Comparison of ENCODE assay signal across 16 cellular contexts in the genomic region with DNA sequence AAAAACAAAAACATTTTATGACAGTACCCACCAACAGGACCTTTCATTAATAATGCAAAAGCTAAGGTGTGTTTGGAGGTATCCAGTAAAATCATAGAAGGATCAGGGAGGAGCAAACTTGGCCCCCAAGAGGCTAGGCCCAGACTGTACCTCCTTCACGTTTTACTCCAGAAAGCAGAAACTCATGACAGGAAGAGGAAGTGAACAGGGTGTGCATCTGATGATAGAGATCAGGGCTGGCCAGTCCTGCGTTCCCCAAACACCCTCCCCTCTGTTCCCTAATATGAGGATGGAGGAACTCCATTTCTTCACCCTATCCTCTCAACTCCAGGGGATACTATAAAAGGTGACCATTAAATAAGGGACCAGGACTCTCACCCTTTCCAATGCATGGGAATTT. TPM values are rescaled to one million over a fixed set of nuclear protein-coding genes. Genes with fewer than 3 reads are reported as not detected.
DNase-seq lines count a peak whose midpoint lies in the region; ATAC-seq, FAIRE-seq and TF ChIP-seq lines count a peak whose summit lies in the region.
"Had no signal": no experiment of that assay in that cellular context is flagged by ENCODE, and none has a peak within 500 bp of the region (broad histone marks: within the 10 kb centered on the region; RNA-seq: fewer than 3 reads in every experiment).

No MANE protein-coding gene starts in this region.

- POLR2A ChIA-PET in K562 (lab: Yijun Ruan, JAX) = no interaction called here

- in situ Hi-C loops in K562 (cut with MboI) = no loop called here

- H3K36me3 Mint-ChIP-seq in activated T-helper 17 cell treated with anti-CD3 and anti-CD28 coated beads, Interleukin-2, amount 50 U/mL, for 72 hours (ENCODE audit: low read depth) = no peaks in the 10 kb centered on the region
- no peaks in the 10 kb centered on the region for H3K36me3 Mint-ChIP-seq in activated T-helper 2 cell treated with anti-CD3 and anti-CD28 coated beads, Interferon-gamma antibody, Interleukin-2, Interleukin-4, amounts not matched to agents 10 μg/mL and 5 μg/mL and 100 μg/mL, durations not matched to agents 14 hours and 24 hours and 36 hours (ENCODE audit: low read depth)

- no peaks in the 10 kb centered on the region for H3K27me3 ChIP-seq in K562 (ENCODE audit: control insufficient read depth in 2 of 2, insufficient read depth in 2 of 2, low read length in 2 of 2)
- H3K27me3 ChIP-seq: body of pancreas, sigmoid colon had no signal

- 0 out of 2 replicates have a peak overlapping the region, but pooled peaks have one; percentile 7 for H2AFZ ChIP-seq in K562 (ENCODE audit: low read depth, low read length)

- no peak overlapping the region for H3K4me3 Mint-ChIP-seq in activated T-helper 17 cell treated with anti-CD3 and anti-CD28 coated beads, Interleukin-2, amount 50 U/mL, for 72 hours
- H3K4me3 Mint-ChIP-seq in activated T-helper 2 cell treated with anti-CD3 and anti-CD28 coated beads, Interferon-gamma antibody, Interleukin-2, Interleukin-4, amounts not matched to agents 10 μg/mL and 5 μg/mL and 100 μg/mL, durations not matched to agents 14 hours and 24 hours and 36 hours (ENCODE audit: low read depth) = no peak overlapping the region

- H3K9me3 Mint-ChIP-seq in activated T-helper 17 cell treated with anti-CD3 and anti-CD28 coated beads, Interleukin-2, amount 50 U/mL, for 72 hours = no peaks in the 10 kb centered on the region
- no peaks in the 10 kb centered on the region for H3K9me3 Mint-ChIP-seq in activated T-helper 2 cell treated with anti-CD3 and anti-CD28 coated beads, Interferon-gamma antibody, Interleukin-2, Interleukin-4, amounts not matched to agents 10 μg/mL and 5 μg/mL and 100 μg/mL, durations not matched to agents 14 hours and 24 hours and 36 hours

- no peak overlapping the region for H3K4me2 ChIP-seq in K562 (ENCODE audit: insufficient read depth, low read length)

- ATAC-seq in GM21528 (IDR thresholded peaks at IDR 0.05; ENCODE audit: low FRiP score, unreplicated experiment) (peak; percentile 46), K562 (peak; percentile 47; the same call in 2 of the 3 replicates)
- ATAC-seq in activated T-helper 17 cell treated with anti-CD3 and anti-CD28 coated beads, Interleukin-2, amount 50 U/mL, for 72 hours (replicated peaks) = no peak
- ATAC-seq: body of pancreas had no signal

- 0% methylated on average over 2 of the region's 2 CpGs for WGBS in K562 (ENCODE audit: insufficient coverage, low coverage, missing lambda C conversion rate)

- no peak for TF ChIP-seq RAD21 in K562 (CRISPR knock-in tag; conservative IDR thresholded peaks at IDR 0.05 in 1 of 2, IDR thresholded peaks at IDR 0.05 in 1 of 2)

- no peak for TF ChIP-seq CTCF in K562 (IDR thresholded peaks at IDR 0.05 in 2 of 3, conservative IDR thresholded peaks at IDR 0.05 in 1 of 3; ENCODE audit: insufficient read depth in 2 of 3, low read depth in 1 of 3, low read length in 3 of 3)

- H3K4me1 Mint-ChIP-seq in activated T-helper 17 cell treated with anti-CD3 and anti-CD28 coated beads, Interleukin-2, amount 50 U/mL, for 72 hours = no peaks in the 10 kb centered on the region
- H3K4me1 Mint-ChIP-seq in activated T-helper 2 cell treated with anti-CD3 and anti-CD28 coated beads, Interferon-gamma antibody, Interleukin-2, Interleukin-4, amounts not matched to agents 10 μg/mL and 5 μg/mL and 100 μg/mL, durations not matched to agents 14 hours and 24 hours and 36 hours (ENCODE audit: low read depth) = peaks cover under 1% of the 10 kb centered on the region

- TF ChIP-seq EP300 in K562 (IDR thresholded peaks at IDR 0.05; ENCODE audit: low read length) = no peak

- H3K27ac ChIP-seq in K562 (ENCODE audit: extremely low read depth, low read depth, low read length) = no peak overlapping the region
- H3K27ac ChIP-seq: body of pancreas, sigmoid colon, SK-N-MC had no signal

- no peaks in the 10 kb centered on the region for H4K20me1 ChIP-seq in K562 (replicated peaks; ENCODE audit: control insufficient read depth, insufficient read depth, low read length)

- H3K79me2 ChIP-seq in K562 (ENCODE audit: control insufficient read depth, insufficient read depth, low read length) = no peaks in the 10 kb centered on the region

- H3K9me3 ChIP-seq in K562 (replicated peaks; ENCODE audit: control insufficient read depth, insufficient read depth, low read depth, low read length) = no peaks in the 10 kb centered on the region
- H3K9me3 ChIP-seq: body of pancreas, sigmoid colon had no signal

- no peaks in the 10 kb centered on the region for H3K36me3 ChIP-seq in K562 (ENCODE audit: control insufficient read depth, insufficient read depth, low read length)
- H3K36me3 ChIP-seq: sigmoid colon had no signal

- BruUV-seq in K562 (replicated peaks; lab: Mats Ljungman, UMichigan) = no TSS peak

- peaks cover 14% of the 10 kb centered on the region for H3K27me3 Mint-ChIP-seq in activated T-helper 17 cell treated with anti-CD3 and anti-CD28 coated beads, Interleukin-2, amount 50 U/mL, for 72 hours
- peaks cover 24% of the 10 kb centered on the region for H3K27me3 Mint-ChIP-seq in activated T-helper 2 cell treated with anti-CD3 and anti-CD28 coated beads, Interferon-gamma antibody, Interleukin-2, Interleukin-4, amounts not matched to agents 10 μg/mL and 5 μg/mL and 100 μg/mL, durations not matched to agents 14 hours and 24 hours and 36 hours (ENCODE audit: low read depth)

- FAIRE-seq in K562 (lab: Jason Lieb, UNC) = no peak
- FAIRE-seq: HTR-8/SVneo had no signal

- DNase-seq in CMK (ENCODE audit: low read depth) (peak; percentile 5), MV-4-11 (lab: John Stamatoyannopoulos, UW) (peak; percentile 75), K562 (ENCODE audit: extremely low read depth in 1 of 4, low spot score in 3 of 4) (no peak), islet precursor cell (no peak)
- DNase-seq in activated T-helper 2 cell treated with anti-CD3 and anti-CD28 coated beads, Interferon-gamma antibody, Interleukin-2, Interleukin-4, amounts not matched to agents 10 μg/mL and 5 μg/mL and 100 μg/mL, durations not matched to agents 14 hours and 24 hours and 36 hours (ENCODE audit: low spot score) = no peak
- no peak for DNase-seq in activated CD4-positive, CD25-positive, alpha-beta regulatory T cell treated with anti-CD3 and anti-CD28 coated beads, Interleukin-2, amount 50 U/mL, for 72 hours
- DNase-seq: activated CD4-positive, alpha-beta T cell treated with anti-CD3 and anti-CD28 coated beads for 48 hours; effector memory CD4-positive, alpha-beta T cell; foreskin fibroblast; NCI-H1694; sigmoid colon had no signal

- H3K4me3 ChIP-seq in K562 = no peak overlapping the region
- H3K4me3 ChIP-seq: body of pancreas, sigmoid colon, SK-N-MC had no signal

- no peak for TF ChIP-seq POLR2A in K562 (conservative IDR thresholded peaks at IDR 0.05)

- no peak overlapping the region for H3K9ac ChIP-seq in K562 (ENCODE audit: insufficient read depth in 1 of 2, low read depth in 2 of 2, low read length in 2 of 2)

- CTCF ChIA-PET in K562 (lab: Yijun Ruan, JAX; ENCODE audit: low intra/inter-chr PET ratio) = no interaction called here

- no peak overlapping the region for H3K27ac Mint-ChIP-seq in activated T-helper 17 cell treated with anti-CD3 and anti-CD28 coated beads, Interleukin-2, amount 50 U/mL, for 72 hours
- H3K27ac Mint-ChIP-seq in activated T-helper 2 cell treated with anti-CD3 and anti-CD28 coated beads, Interferon-gamma antibody, Interleukin-2, Interleukin-4, amounts not matched to agents 10 μg/mL and 5 μg/mL and 100 μg/mL, durations not matched to agents 14 hours and 24 hours and 36 hours = no peak overlapping the region

- no peaks in the 10 kb centered on the region for H3K4me1 ChIP-seq in K562 (replicated peaks in 1 of 2; ENCODE audit: control insufficient read depth in 2 of 2, insufficient read depth in 2 of 2, low read length in 2 of 2)
- H3K4me1 ChIP-seq: body of pancreas, sigmoid colon had no signal

- no peaks in the 10 kb centered on the region for H3K9me1 ChIP-seq in K562 (ENCODE audit: control insufficient read depth, insufficient read depth, low read length)

- intact Hi-C loops in K562 (cut with micrococcal nuclease) = loop anchor here (10.0 kb wide), 1 partner anchor 132 kb away; no protein-coding TSS in a partner anchor
- intact Hi-C loops in activated T-helper 2 cell treated with anti-CD3 and anti-CD28 coated beads, Interferon-gamma antibody, Interleukin-2, Interleukin-4, amounts not matched to agents 10 μg/mL and 5 μg/mL and 100 μg/mL, durations not matched to agents 14 hours and 24 hours and 36 hours (cut with micrococcal nuclease) = no loop called here

RNA-seq across cellular contexts. Expression of gene MS4A12, which starts 10.2 kb away (rescaled TPM):
- not detected in 2 replicates for total RNA-seq in K562 (2011; cell fraction: chromatin; rRNA removed; ENCODE audit: low replicate concordance)
- total RNA-seq in K562 (2011; cell fraction: nucleolus; rRNA removed) = not detected in 2 replicates
- not detected in 2 replicates for total RNA-seq in K562 (2011; cell fraction: nucleoplasm; rRNA removed)
- total RNA-seq in K562 (2014; rRNA removed) (not detected in 2 replicates), K562 (2014; rRNA removed; fragmentation: Illumina TruSeq; extraction: Trizol) (not detected in 2 replicates), K562 (2015; rRNA removed; fragmentation: Illumina TruSeq; extraction: Trizol) (not detected in 2 replicates), K562 (2021) (not detected in 2 replicates)
- polyA plus RNA-seq in K562 (2011; rRNA removed) (not detected in 2 replicates), K562 (2014; fragmentation: Illumina TruSeq; extraction: Trizol) (not detected in 2 replicates), K562 (2014; fragmentation: Nextera tagmentation; extraction: Ambion mirVana) (not detected), K562 (2014; rRNA removed) (not detected in 2 replicates)
- polyA plus RNA-seq in K562 (2011; cell fraction: cytosol; rRNA removed) = not detected in 2 replicates
- polyA plus RNA-seq in K562 (2011; cell fraction: nucleus; rRNA removed) = not detected in 2 replicates
- not detected in 2 replicates for polyA plus RNA-seq in K562 (2012)
- polyA minus RNA-seq in K562 (2011; rRNA and poly(A)+ RNA removed) = not detected in 2 replicates
- not detected in 2 replicates for polyA minus RNA-seq in K562 (2011; cell fraction: cytosol; rRNA and poly(A)+ RNA removed)
- not detected in 2 replicates for polyA minus RNA-seq in K562 (2011; cell fraction: nucleus; rRNA and poly(A)+ RNA removed)
- not detected for total RNA-seq in activated T-helper 17 cell treated with anti-CD3 and anti-CD28 coated beads, Interleukin-2, amount 50 U/mL, for 72 hours
- not detected in 2 replicates for total RNA-seq in activated T-helper 2 cell treated with anti-CD3 and anti-CD28 coated beads, Interferon-gamma antibody, Interleukin-2, Interleukin-4, amounts not matched to agents 10 μg/mL and 5 μg/mL and 100 μg/mL, durations not matched to agents 14 hours and 24 hours and 36 hours
- total RNA-seq: body of pancreas had no signal

RNA-seq across cellular contexts. Expression of gene MS4A1, which starts 26.7 kb away (rescaled TPM):
- not detected in 2 replicates for total RNA-seq in K562 (2011; cell fraction: chromatin; rRNA removed; ENCODE audit: low replicate concordance)
- not detected in 2 replicates for total RNA-seq in K562 (2011; cell fraction: nucleolus; rRNA removed)
- total RNA-seq in K562 (2011; cell fraction: nucleoplasm; rRNA removed) = not detected in 2 replicates
- total RNA-seq in K562 (2014; rRNA removed) (not detected in 2 replicates), K562 (2014; rRNA removed; fragmentation: Illumina TruSeq; extraction: Trizol) (not detected in 2 replicates), K562 (2015; rRNA removed; fragmentation: Illumina TruSeq; extraction: Trizol) (not detected in 2 replicates), K562 (2021) (0.24 and 0.25 TPM in 2 replicates)
- polyA plus RNA-seq in K562 (2011; rRNA removed) (not detected in 2 replicates), K562 (2014; fragmentation: Illumina TruSeq; extraction: Trizol) (0.28 TPM in 1 of 2 replicates, not detected in the other), K562 (2014; fragmentation: Nextera tagmentation; extraction: Ambion mirVana) (under 1 TPM; 0.03 TPM), K562 (2014; rRNA removed) (0.01 and 0.03 TPM in 2 replicates)
- not detected in 2 replicates for polyA plus RNA-seq in K562 (2011; cell fraction: cytosol; rRNA removed)
- polyA plus RNA-seq in K562 (2011; cell fraction: nucleus; rRNA removed) = not detected in 2 replicates
- polyA plus RNA-seq in K562 (2012) = 0.07 TPM in 1 of 2 replicates, not detected in the other
- not detected in 2 replicates for polyA minus RNA-seq in K562 (2011; rRNA and poly(A)+ RNA removed)
- polyA minus RNA-seq in K562 (2011; cell fraction: cytosol; rRNA and poly(A)+ RNA removed) = not detected in 2 replicates
- not detected in 2 replicates for polyA minus RNA-seq in K562 (2011; cell fraction: nucleus; rRNA and poly(A)+ RNA removed)
- under 1 TPM in 1 of 2 donors, not detected in 1; 0.32 TPM for total RNA-seq in activated T-helper 17 cell treated with anti-CD3 and anti-CD28 coated beads, Interleukin-2, amount 50 U/mL, for 72 hours
- 0.25 and 0.37 TPM in 2 replicates for total RNA-seq in activated T-helper 2 cell treated with anti-CD3 and anti-CD28 coated beads, Interferon-gamma antibody, Interleukin-2, Interleukin-4, amounts not matched to agents 10 μg/mL and 5 μg/mL and 100 μg/mL, durations not matched to agents 14 hours and 24 hours and 36 hours
- total RNA-seq: body of pancreas, sigmoid colon had no signal

RNA-seq across cellular contexts. Expression of gene MS4A13, which starts 32.8 kb away (rescaled TPM):
- 0.81 TPM in 1 of 2 replicates, not detected in the other for total RNA-seq in K562 (2011; cell fraction: chromatin; rRNA removed; ENCODE audit: low replicate concordance)
- 0.53 TPM in 1 of 2 replicates, not detected in the other for total RNA-seq in K562 (2011; cell fraction: nucleolus; rRNA removed)
- 0.59 TPM in 1 of 2 replicates, not detected in the other for total RNA-seq in K562 (2011; cell fraction: nucleoplasm; rRNA removed)
- not detected in 2 replicates for total RNA-seq in K562 (2014; rRNA removed)
- 0.51 TPM in 1 of 2 replicates, not detected in the other for total RNA-seq in K562 (2014; rRNA removed; fragmentation: Illumina TruSeq; extraction: Trizol)
- total RNA-seq in K562 (2015; rRNA removed; fragmentation: Illumina TruSeq; extraction: Trizol) = 0.23 TPM in 1 of 2 replicates, not detected in the other
- total RNA-seq in K562 (2021) = 0.40 TPM in 1 of 2 replicates, not detected in the other
- polyA plus RNA-seq in K562 (2011; rRNA removed) = 0.09 and 0.36 TPM in 2 replicates
- 0.09 and 0.13 TPM in 2 replicates for polyA plus RNA-seq in K562 (2011; cell fraction: cytosol; rRNA removed)
- polyA plus RNA-seq in K562 (2011; cell fraction: nucleus; rRNA removed) = not detected in 2 replicates
- polyA plus RNA-seq in K562 (2012) = 0.13 and 0.22 TPM in 2 replicates
- polyA plus RNA-seq in K562 (2014; fragmentation: Illumina TruSeq; extraction: Trizol) = not detected in 2 replicates
- polyA plus RNA-seq in K562 (2014; fragmentation: Nextera tagmentation; extraction: Ambion mirVana) = under 1 TPM; 0.15 to 0.43 TPM
- polyA plus RNA-seq in K562 (2014; rRNA removed) = not detected in 2 replicates
- 0.49 TPM in 1 of 2 replicates, not detected in the other for polyA minus RNA-seq in K562 (2011; rRNA and poly(A)+ RNA removed)
- not detected in 2 replicates for polyA minus RNA-seq in K562 (2011; cell fraction: cytosol; rRNA and poly(A)+ RNA removed)
- 0.40 and 0.44 TPM in 2 replicates for polyA minus RNA-seq in K562 (2011; cell fraction: nucleus; rRNA and poly(A)+ RNA removed)
- not detected for total RNA-seq in activated T-helper 17 cell treated with anti-CD3 and anti-CD28 coated beads, Interleukin-2, amount 50 U/mL, for 72 hours
- total RNA-seq in activated T-helper 2 cell treated with anti-CD3 and anti-CD28 coated beads, Interferon-gamma antibody, Interleukin-2, Interleukin-4, amounts not matched to agents 10 μg/mL and 5 μg/mL and 100 μg/mL, durations not matched to agents 14 hours and 24 hours and 36 hours = not detected in 2 replicates
- total RNA-seq: body of pancreas, sigmoid colon had no signal
- polyA plus RNA-seq: sigmoid colon had no signal

RNA-seq across cellular contexts. Expression of gene MS4A5, which starts 53.0 kb away (rescaled TPM):
- not detected in 2 replicates for total RNA-seq in K562 (2011; cell fraction: chromatin; rRNA removed; ENCODE audit: low replicate concordance)
- not detected in 2 replicates for total RNA-seq in K562 (2011; cell fraction: nucleolus; rRNA removed)
- total RNA-seq in K562 (2011; cell fraction: nucleoplasm; rRNA removed) = not detected in 2 replicates
- total RNA-seq in K562 (2014; rRNA removed) (not detected in 2 replicates), K562 (2014; rRNA removed; fragmentation: Illumina TruSeq; extraction: Trizol) (not detected in 2 replicates), K562 (2015; rRNA removed; fragmentation: Illumina TruSeq; extraction: Trizol) (not detected in 2 replicates), K562 (2021) (not detected in 2 replicates)
- polyA plus RNA-seq in K562 (2011; rRNA removed) (not detected in 2 replicates), K562 (2014; fragmentation: Illumina TruSeq; extraction: Trizol) (not detected in 2 replicates), K562 (2014; fragmentation: Nextera tagmentation; extraction: Ambion mirVana) (not detected), K562 (2014; rRNA removed) (not detected in 2 replicates)
- polyA plus RNA-seq in K562 (2011; cell fraction: cytosol; rRNA removed) = not detected in 2 replicates
- polyA plus RNA-seq in K562 (2011; cell fraction: nucleus; rRNA removed) = not detected in 2 replicates
- not detected in 2 replicates for polyA plus RNA-seq in K562 (2012)
- not detected in 2 replicates for polyA minus RNA-seq in K562 (2011; rRNA and poly(A)+ RNA removed)
- polyA minus RNA-seq in K562 (2011; cell fraction: cytosol; rRNA and poly(A)+ RNA removed) = not detected in 2 replicates
- not detected in 2 replicates for polyA minus RNA-seq in K562 (2011; cell fraction: nucleus; rRNA and poly(A)+ RNA removed)
- total RNA-seq in activated T-helper 17 cell treated with anti-CD3 and anti-CD28 coated beads, Interleukin-2, amount 50 U/mL, for 72 hours = not detected
- total RNA-seq in activated T-helper 2 cell treated with anti-CD3 and anti-CD28 coated beads, Interferon-gamma antibody, Interleukin-2, Interleukin-4, amounts not matched to agents 10 μg/mL and 5 μg/mL and 100 μg/mL, durations not matched to agents 14 hours and 24 hours and 36 hours = not detected in 2 replicates
- total RNA-seq: body of pancreas, sigmoid colon had no signal
- polyA plus RNA-seq: sigmoid colon had no signal

Comparison
In these comparisons a context has a peak if more than half of its experiments do, and no peak if none do; other contexts are left out.
1. DNase-seq: peak in CMK (single experiment) and MV-4-11 (single experiment); none in K562 (0 of 4), activated T-helper 2 cell treated with anti-CD3 and anti-CD28 coated beads, Interferon-gamma antibody, Interleukin-2, Interleukin-4, amounts not matched to agents 10 μg/mL and 5 μg/mL and 100 μg/mL, durations not matched to agents 14 hours and 24 hours and 36 hours (single experiment), activated CD4-positive, CD25-positive, alpha-beta regulatory T cell treated with anti-CD3 and anti-CD28 coated beads, Interleukin-2, amount 50 U/mL, for 72 hours (single experiment) and islet precursor cell (single experiment).